ENCODE assay signal across 9 cellular contexts in the genomic region with DNA sequence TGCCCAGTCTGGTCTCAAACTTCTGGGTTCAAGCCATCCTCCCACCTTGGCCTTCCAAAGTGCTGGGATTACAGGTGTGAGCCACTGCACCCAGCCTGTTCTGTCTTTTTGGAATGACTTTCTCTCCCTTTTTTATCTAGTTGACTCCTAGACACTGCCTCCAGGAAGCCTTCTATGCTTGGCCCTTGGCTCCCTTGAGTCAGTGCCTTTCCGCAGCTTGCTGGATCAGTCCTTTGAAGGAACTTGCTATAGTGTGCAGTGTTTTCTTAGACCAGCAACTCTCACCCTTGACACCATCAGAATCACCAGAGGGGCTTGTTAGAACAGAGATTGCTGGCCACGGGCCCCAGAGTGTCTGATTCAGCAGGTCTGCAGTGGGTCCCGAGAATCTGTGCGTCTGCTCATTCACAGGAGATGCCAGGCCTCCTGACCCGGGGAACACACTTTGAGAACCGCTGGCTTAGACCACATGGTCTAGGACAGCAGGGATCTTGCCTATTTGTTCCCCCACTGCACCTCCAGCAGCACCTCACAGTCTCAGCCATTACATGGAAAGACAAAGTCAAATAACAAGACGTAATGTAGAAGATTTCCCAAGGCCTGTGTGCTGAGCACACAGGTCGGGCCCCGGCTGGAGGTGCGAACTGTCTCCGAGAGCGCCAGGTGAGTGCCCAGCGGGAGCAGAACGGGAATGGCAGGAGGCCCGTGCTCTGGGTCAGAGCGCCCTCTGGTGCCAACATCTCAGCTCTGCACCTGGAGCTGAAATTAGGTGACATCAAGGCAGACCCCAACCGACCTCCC. TPM values are rescaled to one million over a fixed set of nuclear protein-coding genes. Genes with fewer than 3 reads are reported as not detected.
DNase-seq lines count a peak whose midpoint lies in the region; ATAC-seq and TF ChIP-seq lines count a peak whose summit lies in the region.
"Had no signal": no experiment of that assay in that cellular context is flagged by ENCODE, and none has a peak within 500 bp of the region (broad histone marks: within the 10 kb centered on the region; RNA-seq: fewer than 3 reads in every experiment).

No MANE protein-coding gene starts in this region.

- in situ Hi-C loops in GM23248 (cut with MboI) = loop anchor here (5.0 to 10.0 kb wide), 2 partner anchors 105 to 337 kb away; no protein-coding TSS in a partner anchor

- TF ChIP-seq CTCF in AG09319 (IDR thresholded peaks at IDR 0.05; ENCODE audit: low read depth, low read length) = peak; percentile 91
- TF ChIP-seq CTCF in mucosa of descending colon (IDR thresholded peaks at IDR 0.05) = peak; percentile 81

- no peak for DNase-seq in AG09319 (ENCODE audit: extremely low read depth, low read depth)
- DNase-seq in GM23248 = peak; percentile 63
- DNase-seq in NCI-H510A (lab: John Stamatoyannopoulos, UW) = peak; percentile 81
- DNase-seq in activated CD4-positive, alpha-beta memory T cell treated with anti-CD3 and anti-CD28 coated beads, Interleukin-2, amount 10 ng/mL, durations not matched to agents 7 days and 5 days = peak; percentile 65
- DNase-seq in effector memory CD8-positive, alpha-beta T cell = peak; percentile 46 to 54 (median 53)
- DNase-seq in mucosa of descending colon = peak; percentile 68 to 81 (median 77)
- DNase-seq in stimulated activated CD8-positive, alpha-beta memory T cell treated with anti-CD3 and anti-CD28 coated beads, Interleukin-4, amount 100 ng/mL, for 48 hours = peak; percentile 78

- H3K9me3 ChIP-seq in GM23248 (ENCODE audit: low read depth) (no peaks in the 10 kb centered on the region), mucosa of descending colon (no peaks in the 10 kb centered on the region)

- H3K27me3 ChIP-seq in GM23248 (replicated peaks; ENCODE audit: insufficient read depth) = no peaks in the 10 kb centered on the region

- POLR2A ChIA-PET in activated CD4-positive, alpha-beta memory T cell treated with anti-CD3 and anti-CD28 coated beads, Interleukin-2, amount 10 ng/mL, durations not matched to agents 7 days and 5 days (lab: Charles Lee) = interaction anchor here (0.7 to 1.7 kb wide), 5 partner anchors 90 to 261 kb away, joined by 3 to 6 read pairs (median 5); a partner anchor contains a TSS

- H3K9me2 ChIP-seq in GM23248 (ENCODE audit: insufficient read depth) = no peaks in the 10 kb centered on the region

- H3K4me1 ChIP-seq in GM23248 (ENCODE audit: insufficient read depth) (peaks cover 8% of the 10 kb centered on the region; the same call in 1 of the 2 replicates), mucosa of descending colon (ENCODE audit: low read depth) (no peaks in the 10 kb centered on the region)

- no peak overlapping the region for H3K27ac ChIP-seq in GM23248

- H4K20me1 ChIP-seq in GM23248 (ENCODE audit: insufficient read depth) = no peaks in the 10 kb centered on the region

- H3K36me3 Mint-ChIP-seq in activated CD4-positive, alpha-beta memory T cell treated with anti-CD3 and anti-CD28 coated beads, Interleukin-2, amount 10 ng/mL, durations not matched to agents 7 days and 5 days (ENCODE audit: low read depth) = no peaks in the 10 kb centered on the region
- H3K36me3 Mint-ChIP-seq in effector memory CD8-positive, alpha-beta T cell (ENCODE audit: insufficient read depth) = no peaks in the 10 kb centered on the region

- H3K9ac ChIP-seq in GM23248 = no peak overlapping the region

- peaks cover 16% of the 10 kb centered on the region for H3K27me3 Mint-ChIP-seq in activated CD4-positive, alpha-beta memory T cell treated with anti-CD3 and anti-CD28 coated beads, Interleukin-2, amount 10 ng/mL, durations not matched to agents 7 days and 5 days
- peaks cover 21 to 48% of the 10 kb centered on the region in 2 donors for H3K27me3 Mint-ChIP-seq in effector memory CD8-positive, alpha-beta T cell

- WGBS in GM23248 (ENCODE audit: low coverage in 1 of 2, low lambda C conversion rate in 2 of 2, missing lambda C conversion rate in 2 of 2), 2 experiments = 17% methylated on average over 17 of the region's 17 CpGs

- no peak overlapping the region for H3K4me3 Mint-ChIP-seq in activated CD4-positive, alpha-beta memory T cell treated with anti-CD3 and anti-CD28 coated beads, Interleukin-2, amount 10 ng/mL, durations not matched to agents 7 days and 5 days
- peak overlapping the region in 1 of 2 donors; percentile 22 for H3K4me3 Mint-ChIP-seq in effector memory CD8-positive, alpha-beta T cell
- H3K4me3 Mint-ChIP-seq: stimulated activated naive CD8-positive, alpha-beta T cell treated with anti-CD3 and anti-CD28 coated beads, Interleukin-15, Interleukin-2, amounts not matched to agents 100 ng/mL and 50 ng/mL, for 24 hours had no signal

- ATAC-seq in effector memory CD8-positive, alpha-beta T cell (replicated peaks) = peak; percentile 68
- peak; percentile 95 for ATAC-seq in mucosa of descending colon
- ATAC-seq in HG03342 (IDR thresholded peaks at IDR 0.05; ENCODE audit: unreplicated experiment) = no peak

- H3K4me2 ChIP-seq in GM23248 (ENCODE audit: unreplicated experiment) = peak overlapping the region; percentile 23

- H3K4me3 ChIP-seq in GM23248 (no peak overlapping the region), mucosa of descending colon (no peak overlapping the region)

- H3F3A ChIP-seq in GM23248 (ENCODE audit: insufficient read depth) = no peaks in the 10 kb centered on the region

- peaks cover 21% of the 10 kb centered on the region for H3K4me1 Mint-ChIP-seq in activated CD4-positive, alpha-beta memory T cell treated with anti-CD3 and anti-CD28 coated beads, Interleukin-2, amount 10 ng/mL, durations not matched to agents 7 days and 5 days
- H3K4me1 Mint-ChIP-seq in effector memory CD8-positive, alpha-beta T cell (ENCODE audit: low read depth in 2 of 2) = peaks cover 14% of the 10 kb centered on the region in 2 donors

- no peak overlapping the region for H2AFZ ChIP-seq in GM23248

- CTCF ChIA-PET in activated CD4-positive, alpha-beta memory T cell treated with anti-CD3 and anti-CD28 coated beads, Interleukin-2, amount 10 ng/mL, durations not matched to agents 7 days and 5 days (lab: Charles Lee) = interaction anchor here (0.6 to 10.4 kb wide), 36 partner anchors 8 to 420 kb away, joined by 3 to 255 read pairs (median 5); a partner anchor contains a TSS

- H3K79me2 ChIP-seq in GM23248 (ENCODE audit: insufficient read depth) = no peaks in the 10 kb centered on the region

- no peak overlapping the region for H3K27ac Mint-ChIP-seq in activated CD4-positive, alpha-beta memory T cell treated with anti-CD3 and anti-CD28 coated beads, Interleukin-2, amount 10 ng/mL, durations not matched to agents 7 days and 5 days
- H3K27ac Mint-ChIP-seq in effector memory CD8-positive, alpha-beta T cell = no peak overlapping the region
- H3K27ac Mint-ChIP-seq: stimulated activated naive CD8-positive, alpha-beta T cell treated with anti-CD3 and anti-CD28 coated beads, Interleukin-15, Interleukin-2, amounts not matched to agents 100 ng/mL and 50 ng/mL, for 24 hours had no signal

- intact Hi-C loops in mucosa of descending colon (cut with DNase I, micrococcal nuclease) = loop anchor here (2.0 kb wide), 2 partner anchors 101 to 103 kb away; no protein-coding TSS in a partner anchor

- H3K9me3 Mint-ChIP-seq in activated CD4-positive, alpha-beta memory T cell treated with anti-CD3 and anti-CD28 coated beads, Interleukin-2, amount 10 ng/mL, durations not matched to agents 7 days and 5 days = no peaks in the 10 kb centered on the region
- no peaks in the 10 kb centered on the region for H3K9me3 Mint-ChIP-seq in effector memory CD8-positive, alpha-beta T cell
- H3K9me3 Mint-ChIP-seq: stimulated activated naive CD8-positive, alpha-beta T cell treated with anti-CD3 and anti-CD28 coated beads, Interleukin-15, Interleukin-2, amounts not matched to agents 100 ng/mL and 50 ng/mL, for 24 hours had no signal

- H3K36me3 ChIP-seq in GM23248 (ENCODE audit: low read depth) = no peaks in the 10 kb centered on the region
- H3K36me3 ChIP-seq in mucosa of descending colon (ENCODE audit: low read depth) = no peaks in the 10 kb centered on the region

RNA-seq across cellular contexts. Expression of a gene that starts 27.4 kb away (rescaled TPM):
- total RNA-seq in GM23248 (2014; rRNA removed; shearing (Covaris generic)) = 19.8 and 20.9 TPM in 2 replicates
- 29.0 and 30.3 TPM in 2 replicates for polyA plus RNA-seq in GM23248 (2016; fragmentation: Nextera tagmentation; extraction: Ambion mirVana)
- total RNA-seq in activated CD4-positive, alpha-beta memory T cell treated with anti-CD3 and anti-CD28 coated beads, Interleukin-2, amount 10 ng/mL, durations not matched to agents 7 days and 5 days = 10 to 100 TPM; 41.7 to 42.2 TPM
- 10 to 100 TPM in 2 of 3 donors, 1 to 10 TPM in 1; 6.5 to 49.1 (median 15.7) TPM for total RNA-seq in mucosa of descending colon
